Comparison of ENCODE assay signal across 9 cellular contexts in genomic region chr2:177149155-177149503, GRCh38.
DNase-seq lines count a peak whose midpoint lies in the region; ATAC-seq and TF ChIP-seq lines count a peak whose summit lies in the region.
"Had no signal": no experiment of that assay in that cellular context is flagged by ENCODE, and none has a peak within 500 bp of the region (broad histone marks: within the 10 kb centered on the region; RNA-seq: fewer than 3 reads in every experiment).

No MANE protein-coding gene starts in this region.

- no peaks in the 10 kb centered on the region for H3K9me2 ChIP-seq in DOHH2 (replicated peaks; ENCODE audit: control insufficient read depth, low read length)

- no peak overlapping the region for H3K27ac Mint-ChIP-seq in endodermal cell

- H3K27me3 ChIP-seq in DOHH2 (ENCODE audit: control insufficient read depth, low read length) (peaks cover 38% of the 10 kb centered on the region), Panc1 (ENCODE audit: control insufficient read depth, insufficient read depth, low read length) (peaks cover 20% of the 10 kb centered on the region), endodermal cell (ENCODE audit: control insufficient read depth, insufficient read depth, low read length, poor library complexity, severe bottlenecking) (peaks cover 28% of the 10 kb centered on the region), parathyroid adenoma (ENCODE audit: control insufficient read depth, insufficient read depth, low read length) (peaks cover 4% of the 10 kb centered on the region)

- no peak for TF ChIP-seq POLR2A in lower leg skin (IDR thresholded peaks at IDR 0.05)

- H3K4me1 Mint-ChIP-seq in endodermal cell = peaks cover 7% of the 10 kb centered on the region

- H4K20me1 ChIP-seq in DOHH2 (ENCODE audit: control insufficient read depth, insufficient read depth, low read depth, low read length) = no peaks in the 10 kb centered on the region

- no peak for ATAC-seq in Panc1
- no peak for ATAC-seq in GM19324 (IDR thresholded peaks at IDR 0.05; ENCODE audit: low FRiP score, unreplicated experiment)
- ATAC-seq in left cardiac atrium = no peak

- peak overlapping the region; percentile 89 for H3K4me2 ChIP-seq in DOHH2 (ENCODE audit: low read length)
- no peak overlapping the region for H3K4me2 ChIP-seq in parathyroid adenoma (ENCODE audit: low read length)

- WGBS in endodermal cell (ENCODE audit: insufficient coverage in 1 of 2, insufficient read length in 1 of 2), 2 experiments = no CpG with 5 or more reads among the region's 1 CpG
- 0% methylated on average over 1 of the region's 1 CpG for WGBS in lower leg skin, 2 donors

- H3K27ac ChIP-seq in DOHH2 (ENCODE audit: low read depth, low read length) (no peak overlapping the region), Panc1 (ENCODE audit: low read length) (no peak overlapping the region), endodermal cell (ENCODE audit: low read depth, low read length) (no peak overlapping the region), parathyroid adenoma (no peak overlapping the region)
- H3K27ac ChIP-seq: stomach had no signal

- H3K4me3 Mint-ChIP-seq in endodermal cell = peak overlapping the region; percentile 46

- no peaks in the 10 kb centered on the region for H3K79me2 ChIP-seq in DOHH2 (ENCODE audit: control insufficient read depth, low read length)
- no peaks in the 10 kb centered on the region for H3K79me2 ChIP-seq in parathyroid adenoma

- intact Hi-C loops in Panc1 (cut with micrococcal nuclease; ENCODE audit: unreplicated experiment) = loop anchor here (2.0 to 10.0 kb wide), 5 partner anchors 172 to 1022 kb away; partner anchors contain the start of gene HOXD8
- intact Hi-C loops in lower leg skin (cut with DNase I; ENCODE audit: low total_unique reads) = no loop called here
- intact Hi-C loops in left cardiac atrium (cut with DNase I) = loop anchor here (5.0 to 10.0 kb wide), 2 partner anchors 1022 to 1024 kb away; partner anchors contain the start of genes HOXD8 (in 2 of the 2) and HOXD9 (in 1 of the 2)

- CTCF ChIA-PET in Panc1 (lab: Charles Lee) = interaction anchor here (0.6 to 1.4 kb wide), 9 partner anchors 10 to 595 kb away, joined by 3 to 6 read pairs (median 3); no protein-coding TSS in a partner anchor

- no peak for DNase-seq in Panc1 (ENCODE audit: low read depth, low spot score)
- no peak for DNase-seq in endodermal cell
- DNase-seq in lower leg skin (ENCODE audit: low spot score in 2 of 2) = no peak
- DNase-seq in RKO (ENCODE audit: low spot score) = no peak
- DNase-seq in left cardiac atrium = no peak

- H3K27me3 Mint-ChIP-seq in endodermal cell (ENCODE audit: insufficient read depth) = peaks cover 25% of the 10 kb centered on the region

- no peaks in the 10 kb centered on the region for H3K9me3 Mint-ChIP-seq in endodermal cell

- TF ChIP-seq CTCF in DOHH2 (IDR thresholded peaks at IDR 0.05; ENCODE audit: low read depth, low read length, poor library complexity, severe bottlenecking) (no peak), Panc1 (IDR thresholded peaks at IDR 0.05) (peak; percentile 46; the same call in 1 of the 2 replicates), endodermal cell (conservative IDR thresholded peaks at IDR 0.05) (no peak), parathyroid adenoma (IDR thresholded peaks at IDR 0.05) (no peak), lower leg skin (IDR thresholded peaks at IDR 0.05) (no peak)

- H3K4me3 ChIP-seq in DOHH2 (ENCODE audit: low read length) (peak overlapping the region; percentile 75), Panc1 (ENCODE audit: low read depth in 2 of 2, low read length in 2 of 2) (peak overlapping the region in 1 of 2 experiments; percentile 41; a peak in 3 of 4 replicates), endodermal cell (ENCODE audit: low read length) (peak overlapping the region; percentile 84), parathyroid adenoma (ENCODE audit: low read depth, low read length) (peak overlapping the region; percentile 41), lower leg skin (ENCODE audit: low read depth, poor library complexity, severe bottlenecking) (no peak overlapping the region)

- peaks cover 9% of the 10 kb centered on the region for H3K4me1 ChIP-seq in DOHH2 (ENCODE audit: control insufficient read depth, low read length)
- no peaks in the 10 kb centered on the region; the same call in 1 of the 2 replicates for H3K4me1 ChIP-seq in Panc1 (ENCODE audit: control insufficient read depth, insufficient read depth, low read length)
- no peaks in the 10 kb centered on the region for H3K4me1 ChIP-seq in endodermal cell (ENCODE audit: control insufficient read depth, insufficient read depth, low read length)
- H3K4me1 ChIP-seq in parathyroid adenoma = peaks cover 6% of the 10 kb centered on the region

- no TSS peak for BruUV-seq in Panc1 (replicated peaks; lab: Mats Ljungman, UMichigan)

- H3K36me3 Mint-ChIP-seq in endodermal cell (ENCODE audit: low read depth) = no peaks in the 10 kb centered on the region

- H3K9ac ChIP-seq in endodermal cell (ENCODE audit: extremely low read depth, low read length, poor library complexity, severe bottlenecking) = no peak overlapping the region
- H3K9ac ChIP-seq in parathyroid adenoma = no peak overlapping the region

- H3K36me3 ChIP-seq in DOHH2 (ENCODE audit: control insufficient read depth, low read length) (no peaks in the 10 kb centered on the region), Panc1 (ENCODE audit: control insufficient read depth, insufficient read depth, low read length) (no peaks in the 10 kb centered on the region), endodermal cell (ENCODE audit: control insufficient read depth, insufficient read depth, low read length) (no peaks in the 10 kb centered on the region), parathyroid adenoma (ENCODE audit: control insufficient read depth, insufficient read depth, low read length) (no peaks in the 10 kb centered on the region)
- H3K36me3 ChIP-seq: stomach had no signal

- H3K9me3 ChIP-seq in DOHH2 (ENCODE audit: control insufficient read depth, insufficient read depth, low read length) (no peaks in the 10 kb centered on the region), Panc1 (ENCODE audit: control insufficient read depth, insufficient read depth, low read depth, low read length) (no peaks in the 10 kb centered on the region), endodermal cell (ENCODE audit: control insufficient read depth, low read length) (no peaks in the 10 kb centered on the region), parathyroid adenoma (ENCODE audit: control insufficient read depth, low read length) (no peaks in the 10 kb centered on the region)
- H3K9me3 ChIP-seq: stomach had no signal

- no peaks in the 10 kb centered on the region for H3F3A ChIP-seq in DOHH2 (ENCODE audit: control insufficient read depth, insufficient read depth)

- in situ Hi-C loops in Panc1 (cut with HindIII; ENCODE audit: low pct_unique_long_range_greater_than_20kb, low sequenced_read_pairs) = no loop called here

- peak overlapping the region; percentile 70 for H2AFZ ChIP-seq in parathyroid adenoma

- POLR2A ChIA-PET in Panc1 (lab: Charles Lee) = no interaction called here
